In the genomic region with DNA sequence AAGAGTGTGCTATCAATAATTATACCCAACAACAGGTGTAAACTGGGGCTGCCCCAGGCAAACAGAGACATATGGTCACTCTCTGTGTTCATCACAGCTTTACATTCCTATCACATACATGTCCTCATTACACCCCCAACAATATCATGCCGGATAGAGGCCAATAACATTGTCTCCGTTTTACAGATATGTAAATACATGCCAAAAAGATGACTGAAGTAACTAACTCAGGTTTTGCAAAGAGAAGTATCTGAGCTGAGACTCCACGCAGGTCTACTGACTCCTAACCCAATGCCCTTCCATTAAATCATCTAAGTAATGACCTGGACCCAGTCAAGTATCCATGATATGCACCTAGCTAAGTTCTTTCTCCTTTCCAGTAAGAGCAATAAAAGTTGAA, we compare ENCODE assay signal across 25 cellular contexts. TPM values are rescaled to one million over a fixed set of nuclear protein-coding genes. Genes with fewer than 3 reads are reported as not detected.
A peak's percentile ranks its signal among the peaks of the same experiment; 100 is the strongest.
DNase-seq lines count a peak whose midpoint lies in the region; ATAC-seq, FAIRE-seq and TF ChIP-seq lines count a peak whose summit lies in the region.
"Had no signal": no experiment of that assay in that cellular context is flagged by ENCODE, and none has a peak within 500 bp of the region (broad histone marks: within the 10 kb centered on the region; RNA-seq: fewer than 3 reads in every experiment).

No MANE protein-coding gene starts in this region.

- DNase-seq in activated naive CD8-positive, alpha-beta T cell treated with anti-CD3 and anti-CD28 coated beads for 36 hours, result no peak
- DNase-seq in PC-3 (no peak), COLO829 (ENCODE audit: low spot score) (no peak)
- no peak for DNase-seq in activated CD4-positive, alpha-beta T cell treated with anti-CD3 and anti-CD28 coated beads for 48 hours
- DNase-seq in naive thymus-derived CD8-positive, alpha-beta T cell, result no peak
- DNase-seq: activated naive CD8-positive, alpha-beta T cell treated with anti-CD3 and anti-CD28 coated beads, Interleukin-2, amount 10 ng/mL, durations not matched to agents 7 days and 5 days; DMS53; endodermal cell; glutamatergic neuron; left ventricle myocardium superior; NCI-H1048; ovary; RPMI8226; stimulated activated naive CD4-positive, alpha-beta T cell; testis; uterus; WERI-Rb-1 had no signal

- no peaks in the 10 kb centered on the region for H3K9me3 Mint-ChIP-seq in activated naive CD8-positive, alpha-beta T cell (ENCODE audit: low read depth)
- no peaks in the 10 kb centered on the region for H3K9me3 Mint-ChIP-seq in activated naive CD8-positive, alpha-beta T cell treated with anti-CD3 and anti-CD28 coated beads for 36 hours
- no peaks in the 10 kb centered on the region for H3K9me3 Mint-ChIP-seq in naive thymus-derived CD8-positive, alpha-beta T cell
- H3K9me3 Mint-ChIP-seq: activated naive CD8-positive, alpha-beta T cell treated with anti-CD3 and anti-CD28 coated beads, Interleukin-2, amount 10 ng/mL, durations not matched to agents 7 days and 5 days; central memory CD8-positive, alpha-beta T cell; endodermal cell; nephron had no signal

- H3K4me1 ChIP-seq in PC-3 (ENCODE audit: insufficient read depth, low read length) (peaks cover 38% of the 10 kb centered on the region), skeletal muscle satellite cell (ENCODE audit: control insufficient read depth, insufficient read depth, low read length) (peaks cover 53% of the 10 kb centered on the region)

- H4K20me1 ChIP-seq in PC-3 (ENCODE audit: low read length), result no peaks in the 10 kb centered on the region

- no peak overlapping the region for H3K9ac ChIP-seq in PC-3 (ENCODE audit: low read length)
- H3K9ac ChIP-seq in skeletal muscle satellite cell (ENCODE audit: low read depth, low read length), result peak overlapping the region; percentile 24

- peaks cover 3% of the 10 kb centered on the region for H3K36me3 Mint-ChIP-seq in activated naive CD8-positive, alpha-beta T cell
- peaks cover 11% of the 10 kb centered on the region for H3K36me3 Mint-ChIP-seq in activated naive CD8-positive, alpha-beta T cell treated with anti-CD3 and anti-CD28 coated beads for 36 hours
- H3K36me3 Mint-ChIP-seq in naive thymus-derived CD8-positive, alpha-beta T cell, result peaks cover 0 to 5% (median 0%) of the 10 kb centered on the region in 3 donors

- H3K79me2 ChIP-seq in PC-3 (ENCODE audit: low read length), result peaks cover 80% of the 10 kb centered on the region

- peaks cover 87% of the 10 kb centered on the region for H3K4me1 Mint-ChIP-seq in activated naive CD8-positive, alpha-beta T cell (ENCODE audit: low read depth)
- peaks cover 83% of the 10 kb centered on the region for H3K4me1 Mint-ChIP-seq in activated naive CD8-positive, alpha-beta T cell treated with anti-CD3 and anti-CD28 coated beads for 36 hours
- H3K4me1 Mint-ChIP-seq in naive thymus-derived CD8-positive, alpha-beta T cell, result peaks cover 41 to 97% (median 95%) of the 10 kb centered on the region in 4 donors

- ATAC-seq in PC-3, result no peak
- ATAC-seq in naive thymus-derived CD8-positive, alpha-beta T cell, result no peak
- ATAC-seq: left ventricle myocardium superior had no signal

- TF ChIP-seq CTCF in PC-3 (conservative IDR thresholded peaks at IDR 0.05; ENCODE audit: low read depth, low read length), result no peak

- H3K27me3 Mint-ChIP-seq in activated naive CD8-positive, alpha-beta T cell, result no peaks in the 10 kb centered on the region
- no peaks in the 10 kb centered on the region for H3K27me3 Mint-ChIP-seq in activated naive CD8-positive, alpha-beta T cell treated with anti-CD3 and anti-CD28 coated beads for 36 hours
- H3K27me3 Mint-ChIP-seq in naive thymus-derived CD8-positive, alpha-beta T cell, result no peaks in the 10 kb centered on the region
- H3K27me3 Mint-ChIP-seq: activated naive CD8-positive, alpha-beta T cell treated with anti-CD3 and anti-CD28 coated beads, Interleukin-2, amount 10 ng/mL, durations not matched to agents 7 days and 5 days; central memory CD8-positive, alpha-beta T cell had no signal

- no peaks in the 10 kb centered on the region for H3K9me2 ChIP-seq in PC-3 (replicated peaks; ENCODE audit: low read length)

- CTCF ChIA-PET in PC-3 (lab: Charles Lee), result no interaction called here

- H3K36me3 ChIP-seq in PC-3 (ENCODE audit: low read depth, low read length) (no peaks in the 10 kb centered on the region), skeletal muscle satellite cell (ENCODE audit: insufficient read depth, low read length) (no peaks in the 10 kb centered on the region)
- H3K36me3 ChIP-seq: ovary, SJSA1, uterus, WERI-Rb-1 had no signal

- no peak overlapping the region for H3K4me3 ChIP-seq in PC-3 (ENCODE audit: low read length)
- H3K4me3 ChIP-seq in skeletal muscle satellite cell (ENCODE audit: low read length), result no peak overlapping the region
- H3K4me3 ChIP-seq: ovary, SJSA1, skin epidermis, testis, uterus had no signal

- H3K4me3 Mint-ChIP-seq in activated naive CD8-positive, alpha-beta T cell, result peak overlapping the region; percentile 1
- H3K4me3 Mint-ChIP-seq in activated naive CD8-positive, alpha-beta T cell treated with anti-CD3 and anti-CD28 coated beads for 36 hours, result no peak overlapping the region
- H3K4me3 Mint-ChIP-seq in naive thymus-derived CD8-positive, alpha-beta T cell, result peak overlapping the region in 3 of 10 donors; percentile 4 to 13 (median 7)
- H3K4me3 Mint-ChIP-seq: activated naive CD8-positive, alpha-beta T cell treated with anti-CD3 and anti-CD28 coated beads, Interleukin-2, amount 10 ng/mL, durations not matched to agents 7 days and 5 days; central memory CD8-positive, alpha-beta T cell; endodermal cell; nephron had no signal

- H3K4me2 ChIP-seq in PC-3 (ENCODE audit: low read length), result no peak overlapping the region
- peak overlapping the region; percentile 44 for H3K4me2 ChIP-seq in skeletal muscle satellite cell (ENCODE audit: low read length)

- H3K27ac ChIP-seq in PC-3 (ENCODE audit: low read length), result peak overlapping the region; percentile 12; the same call in 1 of the 2 replicates
- H3K27ac ChIP-seq: ovary, SJSA1, skin epidermis, testis, uterus, WERI-Rb-1 had no signal

- intact Hi-C loops in PC-3 (cut with micrococcal nuclease), result no loop called here

- FAIRE-seq in islet of Langerhans (lab: Jason Lieb, UNC), result peak; percentile 30
- FAIRE-seq: keratinocyte had no signal

- H3K9me3 ChIP-seq in PC-3 (ENCODE audit: low read length) (no peaks in the 10 kb centered on the region), skeletal muscle satellite cell (replicated peaks; ENCODE audit: low read length) (no peaks in the 10 kb centered on the region)
- H3K9me3 ChIP-seq: ovary, SJSA1, testis, uterus had no signal

- H3K27me3 ChIP-seq in PC-3 (ENCODE audit: low read length) (no peaks in the 10 kb centered on the region), skeletal muscle satellite cell (ENCODE audit: control insufficient read depth, insufficient read depth, low read length) (no peaks in the 10 kb centered on the region)
- H3K27me3 ChIP-seq: ovary, SJSA1, testis, uterus had no signal

- H3K27ac Mint-ChIP-seq in activated naive CD8-positive, alpha-beta T cell, result peak overlapping the region; percentile 90
- no peak overlapping the region for H3K27ac Mint-ChIP-seq in activated naive CD8-positive, alpha-beta T cell treated with anti-CD3 and anti-CD28 coated beads for 36 hours
- H3K27ac Mint-ChIP-seq in naive thymus-derived CD8-positive, alpha-beta T cell, result no peak overlapping the region
- H3K27ac Mint-ChIP-seq: activated naive CD8-positive, alpha-beta T cell treated with anti-CD3 and anti-CD28 coated beads, Interleukin-2, amount 10 ng/mL, durations not matched to agents 7 days and 5 days; endodermal cell; nephron had no signal

- H3F3A ChIP-seq in PC-3 (ENCODE audit: low read length, unreplicated experiment), result no peaks in the 10 kb centered on the region

- no TSS peak for BruUV-seq in PC-3 (replicated peaks; lab: Mats Ljungman, UMichigan)

- POLR2A ChIA-PET in PC-3 (lab: Charles Lee; ENCODE audit: unreplicated experiment), result no interaction called here
- POLR2A ChIA-PET in naive thymus-derived CD8-positive, alpha-beta T cell (lab: Charles Lee), result no interaction called here

- H2AFZ ChIP-seq in PC-3 (ENCODE audit: low read length), result no peak overlapping the region

RNA-seq across cellular contexts. Expression of gene JAK1, which starts 55.0 kb away (rescaled TPM):
- total RNA-seq in activated naive CD8-positive, alpha-beta T cell treated with anti-CD3 and anti-CD28 coated beads for 36 hours, result 10 to 100 TPM; 85.6 to 88.0 TPM
- total RNA-seq in PC-3 (2014; rRNA removed), result 44.1 and 52.2 TPM in 2 replicates
- total RNA-seq in skeletal muscle satellite cell (2012; rRNA removed), result 157 and 221 TPM in 2 replicates
- 100 to 1,000 TPM; 346 to 361 TPM for total RNA-seq in naive thymus-derived CD8-positive, alpha-beta T cell
- polyA plus RNA-seq in naive thymus-derived CD8-positive, alpha-beta T cell, result 100 to 1,000 TPM; 162 to 244 (median 174) TPM
